Comparison of ENCODE assay signal across 8 cellular contexts in genomic region chr10:78756604-78757442, GRCh38.
A peak's percentile ranks its signal among the peaks of the same experiment; 100 is the strongest.
DNase-seq lines count a peak whose midpoint lies in the region; ATAC-seq and TF ChIP-seq lines count a peak whose summit lies in the region.

No MANE protein-coding gene starts in this region.

- WGBS in lower leg skin, 2 donors = 24 to 36% methylated on average over 14 to 19 of the region's 19 CpGs

- TF ChIP-seq POLR2A in lower leg skin (IDR thresholded peaks at IDR 0.05) = no peak

- no peak overlapping the region for H3K4me3 ChIP-seq in lower leg skin (ENCODE audit: low read depth, poor library complexity, severe bottlenecking)

- no peaks in the 10 kb centered on the region for H3K9me3 Mint-ChIP-seq in stimulated activated naive B cell treated with anti-CD40 and anti-IgM and Interleukin-4, amounts not matched to agents 10 μg/mL and 1 μg/mL and 100 μg/mL, for 72 hours

- H3K4me1 Mint-ChIP-seq in stimulated activated naive B cell treated with anti-CD40 and anti-IgM and Interleukin-4, amounts not matched to agents 10 μg/mL and 1 μg/mL and 100 μg/mL, for 72 hours = peaks cover 0 to 2% of the 10 kb centered on the region in 2 donors

- no peak overlapping the region for H3K4me3 Mint-ChIP-seq in stimulated activated naive B cell treated with anti-CD40 and anti-IgM and Interleukin-4, amounts not matched to agents 10 μg/mL and 1 μg/mL and 100 μg/mL, for 72 hours

- no peak for TF ChIP-seq CTCF in lower leg skin (IDR thresholded peaks at IDR 0.05)

- peaks cover 44 to 74% of the 10 kb centered on the region in 2 donors for H3K27me3 Mint-ChIP-seq in stimulated activated naive B cell treated with anti-CD40 and anti-IgM and Interleukin-4, amounts not matched to agents 10 μg/mL and 1 μg/mL and 100 μg/mL, for 72 hours

- no peaks in the 10 kb centered on the region for H3K36me3 Mint-ChIP-seq in stimulated activated naive B cell treated with anti-CD40 and anti-IgM and Interleukin-4, amounts not matched to agents 10 μg/mL and 1 μg/mL and 100 μg/mL, for 72 hours

- H3K27ac Mint-ChIP-seq in stimulated activated naive B cell treated with anti-CD40 and anti-IgM and Interleukin-4, amounts not matched to agents 10 μg/mL and 1 μg/mL and 100 μg/mL, for 72 hours = no peak overlapping the region

- ATAC-seq in stimulated activated naive B cell treated with anti-CD40 and anti-IgM and Interleukin-4, amounts not matched to agents 10 μg/mL and 1 μg/mL and 100 μg/mL, for 72 hours (replicated peaks) = peak; percentile 63 to 77
- ATAC-seq in GM21717 (IDR thresholded peaks at IDR 0.05; ENCODE audit: unreplicated experiment) = no peak

- intact Hi-C loops in lower leg skin (cut with DNase I; ENCODE audit: low total_unique reads) = no loop called here

- DNase-seq in GM03348 (ENCODE audit: low spot score) = peak; percentile 97
- peak; percentile 97 for DNase-seq in dermis blood vessel endothelial cell
- DNase-seq in lower leg skin (ENCODE audit: low spot score in 2 of 2) = peak; percentile 92 to 96
- no peak for DNase-seq in stimulated activated naive B cell treated with anti-CD40 and anti-IgM and Interleukin-4, amounts not matched to agents 10 μg/mL and 1 μg/mL and 100 μg/mL, for 72 hours
- no peak for DNase-seq in activated CD4-positive, CD25-positive, alpha-beta regulatory T cell (lab: John Stamatoyannopoulos, UW)
- DNase-seq in NCI-H1105 (lab: John Stamatoyannopoulos, UW) = no peak

TF ChIP-seq in PFSK-1, 5 proteins besides CTCF, POLR2A, EP300 and RAD21:
- TF ChIP-seq POLR2AphosphoS5 (IDR thresholded peaks at IDR 0.05; ENCODE audit: low read depth, low read length) (no peak), REST (IDR thresholded peaks at IDR 0.05; ENCODE audit: insufficient read depth in 1 of 2, low read depth in 2 of 2, low read length in 2 of 2) (no peak), SIN3A (IDR thresholded peaks at IDR 0.05; ENCODE audit: borderline replicate concordance, insufficient read depth, low read length) (no peak), TAF1 (IDR thresholded peaks at IDR 0.05; ENCODE audit: borderline replicate concordance, insufficient read depth, low read length) (no peak), FOXP2 (optimal IDR thresholded peaks at IDR 0.05; ENCODE audit: borderline replicate concordance, extremely low read depth, extremely low read length, insufficient read depth) (peak; percentile 83)

Comparison
In these comparisons a context has a peak if more than half of its experiments do, and no peak if none do; other contexts are left out.
1. DNase-seq: peak in GM03348 (single experiment), dermis blood vessel endothelial cell (single experiment) and lower leg skin (2 of 2); none in stimulated activated naive B cell treated with anti-CD40 and anti-IgM and Interleukin-4, amounts not matched to agents 10 μg/mL and 1 μg/mL and 100 μg/mL, for 72 hours (single experiment), activated CD4-positive, CD25-positive, alpha-beta regulatory T cell (0 of 4) and NCI-H1105 (single experiment).